18 cellular contexts compared by ENCODE assay signal in the genomic region with DNA sequence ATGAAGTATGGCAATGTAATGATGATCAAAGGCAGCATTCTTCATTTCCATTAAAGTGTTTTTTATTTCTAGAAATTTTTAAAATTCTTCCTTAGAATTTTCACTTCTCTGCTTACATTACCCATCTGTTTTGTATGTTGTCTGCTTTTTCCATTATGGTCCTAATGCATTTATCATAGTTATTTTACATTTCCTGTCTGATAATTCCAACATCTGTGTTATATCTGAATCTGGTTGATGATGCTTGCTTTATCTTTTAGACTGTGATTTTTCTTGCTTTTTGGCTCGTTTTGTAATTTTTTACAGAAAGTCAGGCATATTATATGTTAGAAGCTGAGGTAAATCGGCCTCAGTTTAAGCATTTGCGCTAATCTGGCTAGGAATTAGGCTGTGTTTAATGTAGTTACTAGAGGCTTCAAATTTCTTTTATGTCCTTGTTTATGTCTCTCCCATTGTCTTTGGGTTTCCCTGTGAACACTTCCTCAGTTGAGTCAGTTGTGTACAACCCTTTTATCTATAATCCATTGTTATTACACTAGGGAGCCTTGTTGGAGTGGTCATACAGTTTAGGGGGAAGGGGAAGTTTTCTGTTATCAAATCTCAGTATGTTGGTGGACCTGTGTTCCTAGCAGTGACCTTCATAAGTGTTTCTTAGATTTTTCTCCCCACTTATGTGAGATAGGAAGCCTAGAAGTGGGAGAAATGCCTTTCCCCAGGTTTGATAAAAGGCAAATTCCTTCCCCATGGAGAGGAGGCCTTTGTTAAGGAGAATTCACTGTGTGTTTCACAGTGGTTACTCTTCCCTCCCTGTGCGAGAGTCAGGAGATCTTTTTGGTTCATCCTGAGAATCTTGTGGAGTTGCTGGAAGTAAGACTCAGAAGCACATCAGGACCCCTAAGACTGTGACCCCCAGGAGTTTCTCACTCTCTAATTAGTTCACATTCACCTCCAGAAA.
A peak's percentile ranks its signal among the peaks of the same experiment; 100 is the strongest.
DNase-seq lines count a peak whose midpoint lies in the region; ATAC-seq and TF ChIP-seq lines count a peak whose summit lies in the region.
"Had no signal": no experiment of that assay in that cellular context is flagged by ENCODE, and none has a peak within 500 bp of the region (broad histone marks: within the 10 kb centered on the region; RNA-seq: fewer than 3 reads in every experiment).

No MANE protein-coding gene starts in this region.

- peak; percentile 89 for ATAC-seq in WTC11
- ATAC-seq: PC-3 had no signal

- peaks cover 73% of the 10 kb centered on the region for H3K4me1 Mint-ChIP-seq in WTC11
- H3K4me1 Mint-ChIP-seq in neural progenitor cell, result peaks cover 40% of the 10 kb centered on the region
- H3K4me1 Mint-ChIP-seq: B cell; CD4-positive, alpha-beta memory T cell had no signal

- H3K27ac ChIP-seq in HUES6 (ENCODE audit: low read depth, low read length), result peak overlapping the region; percentile 62
- no peak overlapping the region for H3K27ac ChIP-seq in iPS DF 6.9 (ENCODE audit: low read length)
- H3K27ac ChIP-seq in neural progenitor cell, result peak overlapping the region; percentile 91
- H3K27ac ChIP-seq in breast epithelium, result no peak overlapping the region

- no CpG with 5 or more reads among the region's 4 CpGs for WGBS in iPS DF 6.9 (ENCODE audit: insufficient coverage, insufficient read length)

- H4K20me1 ChIP-seq in neural progenitor cell (ENCODE audit: low read depth), result no peaks in the 10 kb centered on the region

- H3K27ac Mint-ChIP-seq in WTC11, result peak overlapping the region; percentile 99
- peak overlapping the region; percentile 11 for H3K27ac Mint-ChIP-seq in neural progenitor cell
- H3K27ac Mint-ChIP-seq: B cell; CD4-positive, alpha-beta memory T cell had no signal

- no peak overlapping the region for H2AFZ ChIP-seq in neural progenitor cell (replicated peaks)

- H3K27me3 Mint-ChIP-seq in WTC11 (ENCODE audit: low read depth) (no peaks in the 10 kb centered on the region), neural progenitor cell (ENCODE audit: insufficient read depth, low read depth) (peaks cover 3% of the 10 kb centered on the region)
- H3K27me3 Mint-ChIP-seq: B cell; CD4-positive, alpha-beta memory T cell had no signal

- peaks cover 33% of the 10 kb centered on the region for H3K4me1 ChIP-seq in HUES6 (ENCODE audit: control insufficient read depth, insufficient read depth, low read length)
- H3K4me1 ChIP-seq in iPS DF 6.9 (ENCODE audit: control insufficient read depth, insufficient read depth, low read length), result no peaks in the 10 kb centered on the region
- peaks cover 70% of the 10 kb centered on the region for H3K4me1 ChIP-seq in neural progenitor cell
- no peaks in the 10 kb centered on the region for H3K4me1 ChIP-seq in breast epithelium

- DNase-seq in WTC11 (ENCODE audit: low spot score) (no peak), iPS DF 6.9 (ENCODE audit: low read depth, low spot score) (peak; percentile 37), neural progenitor cell (ENCODE audit: low spot score) (peak; percentile 65), breast epithelium (ENCODE audit: low spot score in 2 of 2) (no peak)
- DNase-seq in activated CD4-positive, CD25-positive, alpha-beta regulatory T cell (lab: John Stamatoyannopoulos, UW), result no peak
- DNase-seq in central memory CD4-positive, alpha-beta T cell, result no peak
- DNase-seq: CD4-positive, alpha-beta memory T cell; DMS79 treated with DMSO at 0.1 percent for 48 hours; GF-D8; GOT3; IMR-90; Kasumi-1; NCI-H2029 treated with DMSO at 0.1 percent for 48 hours; NCI-H345; NCI-H526 treated with DMSO at 0.1 percent for 48 hours; PC-3 had no signal

- peaks cover 9% of the 10 kb centered on the region for H3K36me3 Mint-ChIP-seq in WTC11
- H3K36me3 Mint-ChIP-seq in neural progenitor cell, result no peaks in the 10 kb centered on the region
- H3K36me3 Mint-ChIP-seq: CD4-positive, alpha-beta memory T cell had no signal

- H3K9me3 ChIP-seq in HUES6 (ENCODE audit: control insufficient read depth, insufficient read depth, low read depth, low read length), result peaks cover 4% of the 10 kb centered on the region; the same call in 1 of the 2 replicates
- no peaks in the 10 kb centered on the region for H3K9me3 ChIP-seq in iPS DF 6.9 (ENCODE audit: control insufficient read depth, insufficient read depth, low read length)
- H3K9me3 ChIP-seq in neural progenitor cell (ENCODE audit: low read depth), result no peaks in the 10 kb centered on the region
- H3K9me3 ChIP-seq in breast epithelium, result no peaks in the 10 kb centered on the region

- CTCF ChIA-PET in WTC11 (lab: Charles Lee), result no interaction called here

- no peaks in the 10 kb centered on the region for H3K27me3 ChIP-seq in HUES6 (ENCODE audit: control insufficient read depth, insufficient read depth, low read length)
- no peaks in the 10 kb centered on the region for H3K27me3 ChIP-seq in iPS DF 6.9 (ENCODE audit: control insufficient read depth, insufficient read depth, low read length)
- no peaks in the 10 kb centered on the region for H3K27me3 ChIP-seq in neural progenitor cell
- no peaks in the 10 kb centered on the region for H3K27me3 ChIP-seq in breast epithelium

- POLR2A ChIA-PET in WTC11 (lab: Charles Lee), result no interaction called here

- peak overlapping the region; percentile 60 for H3K4me3 Mint-ChIP-seq in WTC11
- peak overlapping the region; percentile 12 for H3K4me3 Mint-ChIP-seq in neural progenitor cell
- H3K4me3 Mint-ChIP-seq: B cell; CD4-positive, alpha-beta memory T cell had no signal

- TF ChIP-seq POLR2A in breast epithelium (IDR thresholded peaks at IDR 0.05), result no peak

- H3K36me3 ChIP-seq in HUES6 (ENCODE audit: control insufficient read depth, insufficient read depth, low read length) (no peaks in the 10 kb centered on the region), iPS DF 6.9 (ENCODE audit: control insufficient read depth, insufficient read depth, low read length) (no peaks in the 10 kb centered on the region), neural progenitor cell (no peaks in the 10 kb centered on the region), breast epithelium (no peaks in the 10 kb centered on the region)

- peaks cover 44% of the 10 kb centered on the region for H3K79me2 ChIP-seq in neural progenitor cell (ENCODE audit: low read depth)

- H3K4me2 ChIP-seq in neural progenitor cell, result peak overlapping the region; percentile 76

- intact Hi-C loops in breast epithelium (cut with DNase I; ENCODE audit: low total_unique reads), result no loop called here

- H3K9ac ChIP-seq in HUES6 (ENCODE audit: low read length), result no peak overlapping the region
- H3K9ac ChIP-seq in neural progenitor cell, result peak overlapping the region; percentile 34

- H3K9me3 Mint-ChIP-seq in WTC11 (peaks cover 8% of the 10 kb centered on the region), neural progenitor cell (peaks cover 4% of the 10 kb centered on the region)

- H3K4me3 ChIP-seq in HUES6 (ENCODE audit: low read depth, low read length) (0 out of 2 replicates have a peak overlapping the region, but pooled peaks have one; percentile 11), iPS DF 6.9 (ENCODE audit: low read length) (no peak overlapping the region), neural progenitor cell (peak overlapping the region; percentile 55), breast epithelium (no peak overlapping the region)

- no peak for TF ChIP-seq CTCF in WTC11 (IDR thresholded peaks at IDR 0.05)
- TF ChIP-seq CTCF in neural progenitor cell (IDR thresholded peaks at IDR 0.05), result no peak
- TF ChIP-seq CTCF in breast epithelium (IDR thresholded peaks at IDR 0.05), result no peak

- peaks cover 72% of the 10 kb centered on the region for H3F3A ChIP-seq in neural progenitor cell (ENCODE audit: low read depth)

TF ChIP-seq in WTC11, 78 proteins besides CTCF, POLR2A, EP300 and RAD21 (continues in another document):
- TF ChIP-seq ZNF423 (CRISPR knock-in tag; IDR thresholded peaks at IDR 0.05) (peak; percentile 97), NFE2L1 (CRISPR knock-in tag; IDR thresholded peaks at IDR 0.05) (no peak), NR1H2 (CRISPR knock-in tag; IDR thresholded peaks at IDR 0.05) (no peak), NFYB (CRISPR knock-in tag; conservative IDR thresholded peaks at IDR 0.05; ENCODE audit: low read depth) (no peak), EMX1 (CRISPR knock-in tag; IDR thresholded peaks at IDR 0.05) (no peak), ETV6 (CRISPR knock-in tag; IDR thresholded peaks at IDR 0.05) (peak; percentile 70; the same call in 1 of the 2 replicates), SP1 (CRISPR knock-in tag; conservative IDR thresholded peaks at IDR 0.05) (0 out of 2 replicates have a peak, but pooled peaks have one; percentile 35)
- TF ChIP-seq, protein P1, sequence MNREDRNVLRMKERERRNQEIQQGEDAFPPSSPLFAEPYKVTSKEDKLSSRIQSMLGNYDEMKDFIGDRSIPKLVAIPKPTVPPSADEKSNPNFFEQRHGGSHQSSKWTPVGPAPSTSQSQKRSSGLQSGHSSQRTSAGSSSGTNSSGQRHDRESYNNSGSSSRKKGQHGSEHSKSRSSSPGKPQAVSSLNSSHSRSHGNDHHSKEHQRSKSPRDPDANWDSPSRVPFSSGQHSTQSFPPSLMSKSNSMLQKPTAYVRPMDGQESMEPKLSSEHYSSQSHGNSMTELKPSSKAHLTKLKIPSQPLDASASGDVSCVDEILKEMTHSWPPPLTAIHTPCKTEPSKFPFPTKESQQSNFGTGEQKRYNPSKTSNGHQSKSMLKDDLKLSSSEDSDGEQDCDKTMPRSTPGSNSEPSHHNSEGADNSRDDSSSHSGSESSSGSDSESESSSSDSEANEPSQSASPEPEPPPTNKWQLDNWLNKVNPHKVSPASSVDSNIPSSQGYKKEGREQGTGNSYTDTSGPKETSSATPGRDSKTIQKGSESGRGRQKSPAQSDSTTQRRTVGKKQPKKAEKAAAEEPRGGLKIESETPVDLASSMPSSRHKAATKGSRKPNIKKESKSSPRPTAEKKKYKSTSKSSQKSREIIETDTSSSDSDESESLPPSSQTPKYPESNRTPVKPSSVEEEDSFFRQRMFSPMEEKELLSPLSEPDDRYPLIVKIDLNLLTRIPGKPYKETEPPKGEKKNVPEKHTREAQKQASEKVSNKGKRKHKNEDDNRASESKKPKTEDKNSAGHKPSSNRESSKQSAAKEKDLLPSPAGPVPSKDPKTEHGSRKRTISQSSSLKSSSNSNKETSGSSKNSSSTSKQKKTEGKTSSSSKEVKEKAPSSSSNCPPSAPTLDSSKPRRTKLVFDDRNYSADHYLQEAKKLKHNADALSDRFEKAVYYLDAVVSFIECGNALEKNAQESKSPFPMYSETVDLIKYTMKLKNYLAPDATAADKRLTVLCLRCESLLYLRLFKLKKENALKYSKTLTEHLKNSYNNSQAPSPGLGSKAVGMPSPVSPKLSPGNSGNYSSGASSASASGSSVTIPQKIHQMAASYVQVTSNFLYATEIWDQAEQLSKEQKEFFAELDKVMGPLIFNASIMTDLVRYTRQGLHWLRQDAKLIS (CRISPR knock-in tag; IDR thresholded peaks at IDR 0.05; ENCODE audit: borderline replicate concordance), result no peak

Comparison
In these comparisons a context has a peak if more than half of its experiments do, and no peak if none do; other contexts are left out.
1. H3K27ac ChIP-seq: peak in HUES6 (single experiment) and neural progenitor cell (single experiment); none in iPS DF 6.9 (single experiment) and breast epithelium (0 of 2).
2. H3K4me3 ChIP-seq: peak in HUES6 (single experiment) and neural progenitor cell (single experiment); none in iPS DF 6.9 (single experiment) and breast epithelium (0 of 3).
3. DNase-seq: peak in iPS DF 6.9 (single experiment) and neural progenitor cell (single experiment); none in WTC11 (single experiment), activated CD4-positive, CD25-positive, alpha-beta regulatory T cell (0 of 4), breast epithelium (0 of 2) and central memory CD4-positive, alpha-beta T cell (single experiment).